ENCODE assay signal across 22 cellular contexts in genomic region chr9:127438394-127438793, GRCh38. TPM values are rescaled to one million over a fixed set of nuclear protein-coding genes. Genes with fewer than 3 reads are reported as not detected.
DNase-seq lines count a peak whose midpoint lies in the region; ATAC-seq and TF ChIP-seq lines count a peak whose summit lies in the region.
"Had no signal": no experiment of that assay in that cellular context is flagged by ENCODE, and none has a peak within 500 bp of the region (broad histone marks: within the 10 kb centered on the region; RNA-seq: fewer than 3 reads in every experiment).

No MANE protein-coding gene starts in this region.

- no peaks in the 10 kb centered on the region for H3K27me3 ChIP-seq in CD4-positive, alpha-beta memory T cell (ENCODE audit: insufficient read depth, low read length)
- H3K27me3 ChIP-seq in Caco-2 (replicated peaks; ENCODE audit: control insufficient read depth, insufficient read depth, low read length), result no peaks in the 10 kb centered on the region
- no peaks in the 10 kb centered on the region for H3K27me3 ChIP-seq in smooth muscle cell (ENCODE audit: low read depth)
- H3K27me3 ChIP-seq: Peyer's patch, SJSA1 had no signal

- no peaks in the 10 kb centered on the region for H3F3A ChIP-seq in smooth muscle cell (ENCODE audit: low read depth)

- no peak overlapping the region for H3K27ac ChIP-seq in CD4-positive, alpha-beta memory T cell (ENCODE audit: low read depth, low read length)
- H3K27ac ChIP-seq in smooth muscle cell (ENCODE audit: low read depth), result no peak overlapping the region
- H3K27ac ChIP-seq: Peyer's patch, SJSA1 had no signal

- no peak for ATAC-seq in HG03442 (IDR thresholded peaks at IDR 0.05; ENCODE audit: unreplicated experiment)
- ATAC-seq: HCT116, K562 had no signal

- no peaks in the 10 kb centered on the region for H3K9me3 Mint-ChIP-seq in CD4-positive, alpha-beta memory T cell
- H3K9me3 Mint-ChIP-seq in Caco-2 (ENCODE audit: unreplicated experiment) (no peaks in the 10 kb centered on the region), immature natural killer cell (no peaks in the 10 kb centered on the region)
- H3K9me3 Mint-ChIP-seq in activated T-helper 1 cell treated with anti-CD3 and anti-CD28 coated beads, Interleukin-12 subunit alpha, Interleukin-12 subunit beta, Interleukin-2, Interleukin-4 antibody, amounts not matched to agents 30 ng/mL and 10 ng/mL and 1 ng/mL, durations not matched to agents 14 hours and 24 hours and 36 hours, result no peaks in the 10 kb centered on the region

- H3K9ac ChIP-seq in smooth muscle cell (ENCODE audit: low read depth), result no peak overlapping the region

- no peak for DNase-seq in CD4-positive, alpha-beta memory T cell
- DNase-seq in Caco-2 (peak; percentile 62 to 76), immature natural killer cell (no peak), smooth muscle cell (lab: John Stamatoyannopoulos, UW; ENCODE audit: unreplicated experiment) (no peak), NCI-H345 treated with DMSO at 0.1 percent for 48 hours (lab: John Stamatoyannopoulos, UW; ENCODE audit: unreplicated experiment) (no peak)
- no peak for DNase-seq in activated T-helper 1 cell treated with anti-CD3 and anti-CD28 coated beads, Interleukin-12 subunit alpha, Interleukin-12 subunit beta, Interleukin-2, Interleukin-4 antibody, amounts not matched to agents 30 ng/mL and 10 ng/mL and 1 ng/mL, durations not matched to agents 14 hours and 24 hours and 36 hours (ENCODE audit: low spot score)
- DNase-seq: ACHN; C1 segment of cervical spinal cord; DMS153; GF-D8; GOT3; NCI-H1092 treated with DMSO at 0.1 percent for 48 hours; NCI-H146; NCI-H2081 treated with DMSO at 0.1 percent for 48 hours; NCI-H510A; NCI-H748 treated with DMSO at 0.1 percent for 48 hours; NK-92 treated with Interleukin-12 subunit alpha and Interleukin-12 subunit beta, amount 100 ng/mL, for 24 hours had no signal

- 82% methylated on average over 9 of the region's 9 CpGs for WGBS in smooth muscle cell (ENCODE audit: low lambda C conversion rate)

- H2AFZ ChIP-seq in smooth muscle cell (ENCODE audit: low read depth), result no peak overlapping the region

- CTCF ChIA-PET in CD4-positive, alpha-beta memory T cell (lab: Charles Lee; ENCODE audit: partially characterized antibody), result interaction anchor here (1.4 kb wide), 1 partner anchor 11 kb away, joined by 5 read pairs; no protein-coding TSS in a partner anchor
- CTCF ChIA-PET in Caco-2 (lab: Charles Lee), result interaction anchor here (1.2 kb wide), 1 partner anchor 498 kb away, joined by 3 read pairs; no protein-coding TSS in a partner anchor

- H4K20me1 ChIP-seq in smooth muscle cell (ENCODE audit: low read depth), result peaks cover 5% of the 10 kb centered on the region

- H3K4me3 ChIP-seq in CD4-positive, alpha-beta memory T cell (ENCODE audit: low read length in 2 of 2), result no peak overlapping the region
- H3K4me3 ChIP-seq in Caco-2 (ENCODE audit: low read depth, low read length), result no peak overlapping the region
- H3K4me3 ChIP-seq in smooth muscle cell, result no peak overlapping the region
- H3K4me3 ChIP-seq: K562, Peyer's patch, SJSA1 had no signal

- peak overlapping the region in 2 of 8 donors; percentile 36 to 65 for H3K4me3 Mint-ChIP-seq in CD4-positive, alpha-beta memory T cell
- H3K4me3 Mint-ChIP-seq in Caco-2 (ENCODE audit: unreplicated experiment) (no peak overlapping the region), immature natural killer cell (peak overlapping the region in 1 of 5 donors; percentile 68)
- H3K4me3 Mint-ChIP-seq in activated T-helper 1 cell treated with anti-CD3 and anti-CD28 coated beads, Interleukin-12 subunit alpha, Interleukin-12 subunit beta, Interleukin-2, Interleukin-4 antibody, amounts not matched to agents 30 ng/mL and 10 ng/mL and 1 ng/mL, durations not matched to agents 14 hours and 24 hours and 36 hours, result no peak overlapping the region

- no peaks in the 10 kb centered on the region for H3K79me2 ChIP-seq in smooth muscle cell (ENCODE audit: low read depth)

- peak overlapping the region in 4 of 7 donors; percentile 6 to 92 (median 80) for H3K27ac Mint-ChIP-seq in CD4-positive, alpha-beta memory T cell
- H3K27ac Mint-ChIP-seq in Caco-2 (ENCODE audit: unreplicated experiment), result peak overlapping the region; percentile 63
- H3K27ac Mint-ChIP-seq in immature natural killer cell, result peak overlapping the region in 5 of 6 donors; percentile 34 to 94 (median 80)
- no peak overlapping the region for H3K27ac Mint-ChIP-seq in activated T-helper 1 cell treated with anti-CD3 and anti-CD28 coated beads, Interleukin-12 subunit alpha, Interleukin-12 subunit beta, Interleukin-2, Interleukin-4 antibody, amounts not matched to agents 30 ng/mL and 10 ng/mL and 1 ng/mL, durations not matched to agents 14 hours and 24 hours and 36 hours

- POLR2A ChIA-PET in CD4-positive, alpha-beta memory T cell (lab: Charles Lee; ENCODE audit: partially characterized antibody), result interaction anchor here (0.8 to 3.9 kb wide), 3 partner anchors 12 to 524 kb away, joined by 3 to 24 read pairs (median 3); partner anchors contain the start of genes LRSAM1, RALGPS1 and RPL12
- POLR2A ChIA-PET in Caco-2 (lab: Charles Lee), result no interaction called here

- intact Hi-C loops in CD4-positive, alpha-beta memory T cell (cut with micrococcal nuclease), result no loop called here
- intact Hi-C loops in Caco-2 (cut with micrococcal nuclease; ENCODE audit: unreplicated experiment), result no loop called here
- intact Hi-C loops in activated T-helper 1 cell treated with anti-CD3 and anti-CD28 coated beads, Interleukin-12 subunit alpha, Interleukin-12 subunit beta, Interleukin-2, Interleukin-4 antibody, amounts not matched to agents 30 ng/mL and 10 ng/mL and 1 ng/mL, durations not matched to agents 14 hours and 24 hours and 36 hours (cut with micrococcal nuclease), result no loop called here

- peaks cover 55 to 80% of the 10 kb centered on the region in 2 donors for H3K36me3 Mint-ChIP-seq in CD4-positive, alpha-beta memory T cell
- H3K36me3 Mint-ChIP-seq in Caco-2 (ENCODE audit: insufficient read depth, unreplicated experiment) (peaks cover 83% of the 10 kb centered on the region), immature natural killer cell (peaks cover 36 to 60% (median 38%) of the 10 kb centered on the region in 3 donors)
- peaks cover 81% of the 10 kb centered on the region for H3K36me3 Mint-ChIP-seq in activated T-helper 1 cell treated with anti-CD3 and anti-CD28 coated beads, Interleukin-12 subunit alpha, Interleukin-12 subunit beta, Interleukin-2, Interleukin-4 antibody, amounts not matched to agents 30 ng/mL and 10 ng/mL and 1 ng/mL, durations not matched to agents 14 hours and 24 hours and 36 hours (ENCODE audit: low read depth)

- H3K27me3 Mint-ChIP-seq in CD4-positive, alpha-beta memory T cell, result no peaks in the 10 kb centered on the region
- no peaks in the 10 kb centered on the region for H3K27me3 Mint-ChIP-seq in Caco-2 (ENCODE audit: insufficient read depth, unreplicated experiment)
- no peaks in the 10 kb centered on the region for H3K27me3 Mint-ChIP-seq in immature natural killer cell (ENCODE audit: low read depth in 3 of 3)
- no peaks in the 10 kb centered on the region for H3K27me3 Mint-ChIP-seq in activated T-helper 1 cell treated with anti-CD3 and anti-CD28 coated beads, Interleukin-12 subunit alpha, Interleukin-12 subunit beta, Interleukin-2, Interleukin-4 antibody, amounts not matched to agents 30 ng/mL and 10 ng/mL and 1 ng/mL, durations not matched to agents 14 hours and 24 hours and 36 hours (ENCODE audit: insufficient read depth)

- BruUV-seq in Caco-2 (replicated peaks; lab: Mats Ljungman, UMichigan), result no TSS peak

- H3K36me3 ChIP-seq in CD4-positive, alpha-beta memory T cell (ENCODE audit: insufficient read depth, low read length), result peaks cover 74% of the 10 kb centered on the region
- H3K36me3 ChIP-seq in Caco-2 (ENCODE audit: control insufficient read depth, insufficient read depth, low read length) (peaks cover 6% of the 10 kb centered on the region), smooth muscle cell (ENCODE audit: low read depth) (peaks cover 21% of the 10 kb centered on the region)

- H3K9me3 ChIP-seq in CD4-positive, alpha-beta memory T cell (ENCODE audit: control insufficient read depth in 1 of 2, low read length in 2 of 2), result no peaks in the 10 kb centered on the region
- no peaks in the 10 kb centered on the region; the same call in 1 of the 2 replicates for H3K9me3 ChIP-seq in Caco-2
- no peaks in the 10 kb centered on the region for H3K9me3 ChIP-seq in smooth muscle cell (replicated peaks; ENCODE audit: low read depth)
- H3K9me3 ChIP-seq: Peyer's patch had no signal

- H3K4me1 ChIP-seq in CD4-positive, alpha-beta memory T cell (ENCODE audit: insufficient read depth, low read length), result peaks cover 15% of the 10 kb centered on the region
- peaks cover 12% of the 10 kb centered on the region; the same call in 1 of the 2 replicates for H3K4me1 ChIP-seq in Caco-2
- H3K4me1 ChIP-seq in smooth muscle cell (ENCODE audit: low read depth), result no peaks in the 10 kb centered on the region
- H3K4me1 ChIP-seq: Peyer's patch, SJSA1 had no signal

- peaks cover 13 to 20% (median 17%) of the 10 kb centered on the region in 4 donors for H3K4me1 Mint-ChIP-seq in CD4-positive, alpha-beta memory T cell
- H3K4me1 Mint-ChIP-seq in Caco-2 (ENCODE audit: low read depth, unreplicated experiment), result peaks cover 14% of the 10 kb centered on the region
- peaks cover 19 to 23% of the 10 kb centered on the region in 2 donors for H3K4me1 Mint-ChIP-seq in immature natural killer cell
- H3K4me1 Mint-ChIP-seq in activated T-helper 1 cell treated with anti-CD3 and anti-CD28 coated beads, Interleukin-12 subunit alpha, Interleukin-12 subunit beta, Interleukin-2, Interleukin-4 antibody, amounts not matched to agents 30 ng/mL and 10 ng/mL and 1 ng/mL, durations not matched to agents 14 hours and 24 hours and 36 hours (ENCODE audit: low read depth), result peaks cover 13% of the 10 kb centered on the region

- no peak overlapping the region for H3K4me2 ChIP-seq in smooth muscle cell

- no peak for TF ChIP-seq CTCF in Caco-2 (IDR thresholded peaks at IDR 0.05; ENCODE audit: insufficient read depth in 1 of 2, low read depth in 1 of 2, low read length in 1 of 2, severe bottlenecking in 1 of 2, unreplicated experiment in 1 of 2)
- TF ChIP-seq CTCF in smooth muscle cell (IDR thresholded peaks at IDR 0.05; ENCODE audit: borderline replicate concordance, insufficient read depth, poor library complexity, severe bottlenecking), result peak; percentile 15

RNA-seq across cellular contexts. Expression of gene RPL12, which starts 12.8 kb away (rescaled TPM):
- total RNA-seq in CD4-positive, alpha-beta memory T cell, result 1,000 to 10,000 TPM; 1,622 to 1,664 TPM
- 1,000 to 10,000 TPM; 1,304 to 1,786 TPM for polyA plus RNA-seq in CD4-positive, alpha-beta memory T cell
- total RNA-seq in Caco-2 (2022) (1,592 and 1,641 TPM in 2 replicates), smooth muscle cell (1,296 and 1,445 TPM in 2 replicates)
- polyA plus RNA-seq in immature natural killer cell (100 to 1,000 TPM; 517 to 724 (median 686) TPM), smooth muscle cell (371 and 424 TPM in 2 replicates)
- 1,157 and 1,162 TPM in 2 replicates for total RNA-seq in activated T-helper 1 cell treated with anti-CD3 and anti-CD28 coated beads, Interleukin-12 subunit alpha, Interleukin-12 subunit beta, Interleukin-2, Interleukin-4 antibody, amounts not matched to agents 30 ng/mL and 10 ng/mL and 1 ng/mL, durations not matched to agents 14 hours and 24 hours and 36 hours

RNA-seq across cellular contexts. Expression of gene LRSAM1, which starts 12.9 kb away (rescaled TPM):
- total RNA-seq in CD4-positive, alpha-beta memory T cell, result 10 to 100 TPM; 30.5 to 31.3 TPM
- polyA plus RNA-seq in CD4-positive, alpha-beta memory T cell, result 1 to 10 TPM; 4.3 to 9.2 TPM
- total RNA-seq in Caco-2 (2022) (25.8 and 26.2 TPM in 2 replicates), smooth muscle cell (10.5 and 15.3 TPM in 2 replicates)
- polyA plus RNA-seq in immature natural killer cell (1 to 10 TPM; 2.7 to 6.4 (median 4.4) TPM), smooth muscle cell (27.0 and 28.7 TPM in 2 replicates)
- 23.8 and 25.8 TPM in 2 replicates for total RNA-seq in activated T-helper 1 cell treated with anti-CD3 and anti-CD28 coated beads, Interleukin-12 subunit alpha, Interleukin-12 subunit beta, Interleukin-2, Interleukin-4 antibody, amounts not matched to agents 30 ng/mL and 10 ng/mL and 1 ng/mL, durations not matched to agents 14 hours and 24 hours and 36 hours

RNA-seq across cellular contexts. Expression of gene ZNF79, which starts 14.2 kb away (rescaled TPM):
- 10 to 100 TPM; 22.2 to 22.5 TPM for total RNA-seq in CD4-positive, alpha-beta memory T cell
- polyA plus RNA-seq in CD4-positive, alpha-beta memory T cell, result 1 to 10 TPM; 1.0 to 5.8 TPM
- total RNA-seq in Caco-2 (2022), result 9.2 and 9.3 TPM in 2 replicates
- 10 to 100 TPM in 1 of 3 donors, 1 to 10 TPM in 2; 4.0 to 10.9 (median 5.1) TPM for polyA plus RNA-seq in immature natural killer cell
- total RNA-seq in smooth muscle cell, result 6.6 and 8.6 TPM in 2 replicates
- polyA plus RNA-seq in smooth muscle cell, result 4.3 and 4.9 TPM in 2 replicates
- 21.7 and 23.1 TPM in 2 replicates for total RNA-seq in activated T-helper 1 cell treated with anti-CD3 and anti-CD28 coated beads, Interleukin-12 subunit alpha, Interleukin-12 subunit beta, Interleukin-2, Interleukin-4 antibody, amounts not matched to agents 30 ng/mL and 10 ng/mL and 1 ng/mL, durations not matched to agents 14 hours and 24 hours and 36 hours

RNA-seq across cellular contexts. Expression of gene SLC2A8, which starts 41.4 kb away (rescaled TPM):
- 1 to 10 TPM; 2.1 to 2.3 TPM for total RNA-seq in CD4-positive, alpha-beta memory T cell
- 1 to 10 TPM; 1.1 to 3.2 TPM for polyA plus RNA-seq in CD4-positive, alpha-beta memory T cell
- 141 and 144 TPM in 2 replicates for total RNA-seq in Caco-2 (2022)
- 10 to 100 TPM; 11.2 to 14.5 (median 12.7) TPM for polyA plus RNA-seq in immature natural killer cell
- 8.7 and 16.9 TPM in 2 replicates for total RNA-seq in smooth muscle cell
- 27.7 and 36.6 TPM in 2 replicates for polyA plus RNA-seq in smooth muscle cell
- total RNA-seq in activated T-helper 1 cell treated with anti-CD3 and anti-CD28 coated beads, Interleukin-12 subunit alpha, Interleukin-12 subunit beta, Interleukin-2, Interleukin-4 antibody, amounts not matched to agents 30 ng/mL and 10 ng/mL and 1 ng/mL, durations not matched to agents 14 hours and 24 hours and 36 hours, result 10.4 and 11.6 TPM in 2 replicates

Comparison
In these comparisons a context has a peak if more than half of its experiments do, and no peak if none do; other contexts are left out.
1. DNase-seq: peak in Caco-2 (2 of 2); none in CD4-positive, alpha-beta memory T cell (0 of 5), immature natural killer cell (0 of 3), smooth muscle cell (single experiment), NCI-H345 treated with DMSO at 0.1 percent for 48 hours (single experiment) and activated T-helper 1 cell treated with anti-CD3 and anti-CD28 coated beads, Interleukin-12 subunit alpha, Interleukin-12 subunit beta, Interleukin-2, Interleukin-4 antibody, amounts not matched to agents 30 ng/mL and 10 ng/mL and 1 ng/mL, durations not matched to agents 14 hours and 24 hours and 36 hours (single experiment).